In genomic region chr15:69807752-69808151, GRCh38 we compare ENCODE assay signal across 13 cellular contexts.
DNase-seq lines count a peak whose midpoint lies in the region; ATAC-seq and TF ChIP-seq lines count a peak whose summit lies in the region.
"Had no signal": no experiment of that assay in that cellular context is flagged by ENCODE, and none has a peak within 500 bp of the region (broad histone marks: within the 10 kb centered on the region; RNA-seq: fewer than 3 reads in every experiment).

No MANE protein-coding gene starts in this region.

- ATAC-seq in upper lobe of left lung (ENCODE audit: low FRiP score in 2 of 2) (no peak), sciatic nerve (no peak), HG03139 (IDR thresholded peaks at IDR 0.05; ENCODE audit: unreplicated experiment) (no peak)

- TF ChIP-seq POLR2A in upper lobe of left lung (IDR thresholded peaks at IDR 0.05): peak in 1 of 4 donors; percentile 21

- no peaks in the 10 kb centered on the region for H3K27me3 Mint-ChIP-seq in activated naive CD4-positive, alpha-beta T cell treated with anti-CD3 and anti-CD28 coated beads, Interleukin-2, amount 50 U/mL, for 24 hours

- H3K4me1 Mint-ChIP-seq in activated naive CD4-positive, alpha-beta T cell treated with anti-CD3 and anti-CD28 coated beads, Interleukin-2, amount 50 U/mL, for 24 hours: peaks cover 11% of the 10 kb centered on the region

- TF ChIP-seq CTCF in fibroblast of mammary gland (conservative IDR thresholded peaks at IDR 0.05; ENCODE audit: control insufficient read depth, insufficient read depth, low read depth, low read length): no peak
- no peak for TF ChIP-seq CTCF in upper lobe of left lung (IDR thresholded peaks at IDR 0.05)

- intact Hi-C loops in sciatic nerve (cut with DNase I): no loop called here

- no peak for DNase-seq in activated naive CD4-positive, alpha-beta T cell treated with Interleukin-2 at 50 U/mL for 16 hours
- DNase-seq in NOMO-1 treated with DMSO at 0.1 percent for 48 hours (lab: John Stamatoyannopoulos, UW; ENCODE audit: unreplicated experiment) (peak; percentile 36), fibroblast of mammary gland (ENCODE audit: low read depth) (peak; percentile 19), upper lobe of left lung (peak in 1 of 2 donors; percentile 78), NCI-H2171 treated with DMSO at 0.1 percent for 48 hours (lab: John Stamatoyannopoulos, UW) (no peak), sciatic nerve (ENCODE audit: low spot score) (no peak)
- DNase-seq: activated CD4-positive, alpha-beta T cell treated with anti-CD3 and anti-CD28 coated beads, Interleukin-2, amount 10 ng/mL, durations not matched to agents 24 days and 14 days; NCI-H2029 treated with DMSO at 0.1 percent for 48 hours; SJCRH30; stimulated activated CD4-positive, alpha-beta T cell treated with anti-CD3 and anti-CD28 coated beads, Interleukin-2, amount 100 ng/mL, for 48 hours had no signal

- no peaks in the 10 kb centered on the region for H3K36me3 ChIP-seq in upper lobe of left lung
- H3K36me3 ChIP-seq: SJCRH30 had no signal

- H3K27me3 ChIP-seq in upper lobe of left lung: no peaks in the 10 kb centered on the region

- TF ChIP-seq EP300 in upper lobe of left lung (IDR thresholded peaks at IDR 0.05): no peak

- H3K27ac Mint-ChIP-seq in activated naive CD4-positive, alpha-beta T cell treated with anti-CD3 and anti-CD28 coated beads, Interleukin-2, amount 50 U/mL, for 24 hours: peak overlapping the region; percentile 56
- H3K27ac Mint-ChIP-seq: activated CD4-positive, alpha-beta T cell treated with anti-CD3 and anti-CD28 coated beads, Interleukin-2, amount 10 ng/mL, durations not matched to agents 24 days and 14 days had no signal

- peak overlapping the region in 3 of 4 donors; percentile 32 to 58 (median 53) for H3K27ac ChIP-seq in upper lobe of left lung
- H3K27ac ChIP-seq: epithelial cell of prostate, SJCRH30 had no signal

- 72 to 74% methylated on average over 5 of the region's 5 CpGs for WGBS in upper lobe of left lung, 2 donors

- H3K4me3 Mint-ChIP-seq in activated naive CD4-positive, alpha-beta T cell treated with anti-CD3 and anti-CD28 coated beads, Interleukin-2, amount 50 U/mL, for 24 hours: no peak overlapping the region
- H3K4me3 Mint-ChIP-seq: activated CD4-positive, alpha-beta T cell treated with anti-CD3 and anti-CD28 coated beads, Interleukin-2, amount 10 ng/mL, durations not matched to agents 24 days and 14 days had no signal

- no peaks in the 10 kb centered on the region for H3K36me3 Mint-ChIP-seq in activated naive CD4-positive, alpha-beta T cell treated with anti-CD3 and anti-CD28 coated beads, Interleukin-2, amount 50 U/mL, for 24 hours

- H3K9me3 Mint-ChIP-seq in activated naive CD4-positive, alpha-beta T cell treated with anti-CD3 and anti-CD28 coated beads, Interleukin-2, amount 50 U/mL, for 24 hours: no peaks in the 10 kb centered on the region
- H3K9me3 Mint-ChIP-seq: activated CD4-positive, alpha-beta T cell treated with anti-CD3 and anti-CD28 coated beads, Interleukin-2, amount 10 ng/mL, durations not matched to agents 24 days and 14 days had no signal

- H3K4me3 ChIP-seq in fibroblast of mammary gland (ENCODE audit: control insufficient read depth, low read depth, low read length): no peak overlapping the region
- H3K4me3 ChIP-seq in upper lobe of left lung: no peak overlapping the region
- H3K4me3 ChIP-seq: SJCRH30 had no signal

- no peaks in the 10 kb centered on the region for H3K9me3 ChIP-seq in upper lobe of left lung
- H3K9me3 ChIP-seq: SJCRH30 had no signal

- peaks cover 0 to 4% (median 0%) of the 10 kb centered on the region in 4 donors for H3K4me1 ChIP-seq in upper lobe of left lung

Comparison
In these comparisons a context has a peak if more than half of its experiments do, and no peak if none do; other contexts are left out.
1. DNase-seq: peak in NOMO-1 treated with DMSO at 0.1 percent for 48 hours (single experiment) and fibroblast of mammary gland (single experiment); none in activated naive CD4-positive, alpha-beta T cell treated with Interleukin-2 at 50 U/mL for 16 hours (single experiment), NCI-H2171 treated with DMSO at 0.1 percent for 48 hours (single experiment) and sciatic nerve (single experiment).